Comparison of ENCODE assay signal across 8 cellular contexts in genomic region chr7:98251844-98252639, GRCh38. TPM values are rescaled to one million over a fixed set of nuclear protein-coding genes. Genes with fewer than 3 reads are reported as not detected.
DNase-seq lines count a peak whose midpoint lies in the region; ATAC-seq, FAIRE-seq and TF ChIP-seq lines count a peak whose summit lies in the region.

TECPR1 (minus strand) TSS chr7:98252232; CDS start chr7:98246146, 6,086 bp downstream.

- no peak within 1 kb of the TSS for H3K14ac ChIP-seq in H1 (ENCODE audit: insufficient read length)
- peak within 1 kb of the TSS in 1 of 2 experiments; percentile 89 for H3K14ac ChIP-seq in mesenchymal stem cell (ENCODE audit: low read length in 2 of 2)

- H3K27ac ChIP-seq in H1 (ENCODE audit: low read depth, low read length), result no peak within 1 kb of the TSS; the same call in 1 of the 2 replicates
- H3K27ac ChIP-seq in mesenchymal stem cell (ENCODE audit: low read length, poor library complexity, severe bottlenecking), result no peak within 1 kb of the TSS

- ATAC-seq in GM21360 (IDR thresholded peaks at IDR 0.05; ENCODE audit: unreplicated experiment), result peak; percentile 95

- H2BK20ac ChIP-seq in H1 (ENCODE audit: low read length), result no peak within 1 kb of the TSS

- 2% methylated on average over 52 of the region's 81 CpGs; no CpG with 5 or more reads in 1 of the 2 experiments for WGBS in H1 (ENCODE audit: extremely low coverage in 1 of 2, insufficient coverage in 1 of 2, insufficient read length in 1 of 2, insufficient replicate concordance in 2 of 2, low coverage in 1 of 2, low lambda C conversion rate in 2 of 2, missing lambda C conversion rate in 1 of 2), 2 experiments
- 1% methylated on average over 52 of the region's 81 CpGs for WGBS in mesenchymal stem cell

- H2BK120ac ChIP-seq in H1 (replicated peaks; ENCODE audit: low read depth, low read length) (no peak within 1 kb of the TSS), mesenchymal stem cell (ENCODE audit: low read depth, low read length) (no peak within 1 kb of the TSS)

- H4K91ac ChIP-seq in H1 (replicated peaks; ENCODE audit: insufficient read length, low read length) (no peak within 1 kb of the TSS), mesenchymal stem cell (ENCODE audit: low read length) (peak within 1 kb of the TSS; percentile 59)

- H3K9ac ChIP-seq in H1 (replicated peaks in 1 of 4; ENCODE audit: extremely low read depth in 1 of 4, low read depth in 3 of 4, low read length in 3 of 4) (peak within 1 kb of the TSS; percentile 42 to 57 (median 52); a peak in 6 of 7 replicates), mesenchymal stem cell (ENCODE audit: low read length) (peak within 1 kb of the TSS; percentile 91)

- H2AFZ ChIP-seq in H1 (ENCODE audit: low read length) (peak within 1 kb of the TSS; percentile 91), mesenchymal stem cell (ENCODE audit: low read depth, low read length) (peak within 1 kb of the TSS; percentile 99)

- H4K8ac ChIP-seq in H1 (ENCODE audit: extremely low read depth, insufficient read depth, low read length) (peak within 1 kb of the TSS; percentile 26; the same call in 1 of the 2 replicates), mesenchymal stem cell (ENCODE audit: low read length) (peak within 1 kb of the TSS; percentile 97)

- no peak within 1 kb of the TSS; the same call in 1 of the 2 replicates for H2BK15ac ChIP-seq in H1 (ENCODE audit: low read length)
- no peak within 1 kb of the TSS for H2BK15ac ChIP-seq in mesenchymal stem cell (ENCODE audit: low read depth, poor library complexity, severe bottlenecking)

- H3K79me2 ChIP-seq in H1 (ENCODE audit: control insufficient read depth in 1 of 2, insufficient read depth in 2 of 2, low read length in 2 of 2), result peaks cover 0 to 7% of the 10 kb centered on the region in 2 experiments; a peak in 1 of 4 replicates

- CTCF ChIA-PET in activated CD8-positive, alpha-beta memory T cell treated with anti-CD3 and anti-CD28 coated beads for 36 hours (lab: Charles Lee), result no interaction called here
- CTCF ChIA-PET in H1 (lab: Charles Lee; ENCODE audit: partially characterized antibody), result interaction anchor here (0.5 to 1.5 kb wide), 2 partner anchors 38 to 178 kb away, joined by 3 to 4 read pairs; no protein-coding TSS in a partner anchor

- H4K20me1 ChIP-seq in H1 (replicated peaks in 1 of 2; ENCODE audit: control insufficient read depth in 1 of 2, insufficient read depth in 2 of 2, low read length in 2 of 2), result peaks cover 0 to 2% of the 10 kb centered on the region in 2 experiments

- DNase-seq in COLO668 (lab: John Stamatoyannopoulos, UW; ENCODE audit: unreplicated experiment) (peak; percentile 95), HT-29 (ENCODE audit: low spot score) (peak; percentile 98), H1 (ENCODE audit: low read depth in 1 of 2, low spot score in 2 of 2) (peak; percentile 66 to 94), mesenchymal stem cell (peak; percentile 93)
- DNase-seq in NK-92 treated with Interleukin-12 subunit alpha and Interleukin-12 subunit beta, amount 100 ng/mL, for 24 hours (lab: John Stamatoyannopoulos, UW), result peak; percentile 93
- DNase-seq in stimulated activated CD8-positive, alpha-beta memory T cell treated with anti-CD3 and anti-CD28 coated beads, Interleukin-12 subunit alpha, Interleukin-12 subunit beta, amount 100 ng/mL, for 4 hours (ENCODE audit: low read depth), result peak; percentile 73

- peak in 1 of 2 experiments; percentile 48; a peak in 1 of 3 replicates for TF ChIP-seq POLR2A in H1 (IDR thresholded peaks at IDR 0.05; ENCODE audit: control extremely low read depth in 1 of 2, low read depth in 2 of 2, low read length in 2 of 2)

- H3K79me1 ChIP-seq in H1 (ENCODE audit: low read depth, low read length) (no peaks in the 10 kb centered on the region; the same call in 1 of the 2 replicates), mesenchymal stem cell (replicated peaks; ENCODE audit: low read length, poor library complexity, severe bottlenecking) (peaks cover 46% of the 10 kb centered on the region)

- peaks cover 6% of the 10 kb centered on the region for H3K23me2 ChIP-seq in H1 (ENCODE audit: low read depth, low read length)

- H2BK12ac ChIP-seq in H1 (ENCODE audit: low read depth, low read length) (no peak within 1 kb of the TSS), mesenchymal stem cell (ENCODE audit: low read length in 2 of 2) (no peak within 1 kb of the TSS)

- H3K4me2 ChIP-seq in H1 (ENCODE audit: insufficient read depth in 1 of 2, low read depth in 2 of 2, low read length in 2 of 2) (peak within 1 kb of the TSS; percentile 91 to 94), mesenchymal stem cell (ENCODE audit: low read length, poor library complexity, severe bottlenecking) (peak within 1 kb of the TSS; percentile 84)

- H3K23ac ChIP-seq in H1 (ENCODE audit: insufficient read length) (no peak within 1 kb of the TSS), mesenchymal stem cell (ENCODE audit: low read length in 2 of 2) (peak within 1 kb of the TSS in 1 of 2 experiments; percentile 67)

- H3K9me3 ChIP-seq in H1 (ENCODE audit: insufficient read depth in 2 of 2, low read depth in 1 of 2, low read length in 1 of 2) (no peaks in the 10 kb centered on the region), mesenchymal stem cell (ENCODE audit: control insufficient read depth, low read length) (no peaks in the 10 kb centered on the region)

- H2AK5ac ChIP-seq in H1 (ENCODE audit: low read depth, low read length) (no peak within 1 kb of the TSS), mesenchymal stem cell (ENCODE audit: low read length, severe bottlenecking) (no peak within 1 kb of the TSS)

- H3K4ac ChIP-seq in H1 (replicated peaks; ENCODE audit: insufficient read length, low read depth, low read length) (no peak within 1 kb of the TSS), mesenchymal stem cell (ENCODE audit: low read depth in 1 of 2, low read length in 2 of 2) (peak within 1 kb of the TSS; percentile 20 to 57)

- H2BK5ac ChIP-seq in H1 (ENCODE audit: low read depth, low read length) (no peak within 1 kb of the TSS), mesenchymal stem cell (ENCODE audit: low read depth, low read length, poor library complexity, severe bottlenecking) (no peak within 1 kb of the TSS)

- H3K27me3 ChIP-seq in H1 (replicated peaks in 1 of 4; ENCODE audit: control insufficient read depth in 3 of 4, extremely low read depth in 1 of 4, insufficient read depth in 3 of 4, low read length in 3 of 4) (no peaks in the 10 kb centered on the region; a peak in 1 of 7 replicates), mesenchymal stem cell (ENCODE audit: control insufficient read depth in 1 of 2, insufficient read depth in 1 of 2, low read length in 2 of 2) (no peaks in the 10 kb centered on the region)

- FAIRE-seq in H1 (lab: Jason Lieb, UNC), result no peak

- no peak for TF ChIP-seq EP300 in H1 (IDR thresholded peaks at IDR 0.05; ENCODE audit: borderline replicate concordance in 1 of 2, low read depth in 2 of 2, low read length in 2 of 2)

- peak within 1 kb of the TSS; percentile 77 for H4K5ac ChIP-seq in H1 (ENCODE audit: insufficient read length, low read depth, low read length)

- POLR2A ChIA-PET in activated CD8-positive, alpha-beta memory T cell treated with anti-CD3 and anti-CD28 coated beads for 36 hours (lab: Charles Lee), result interaction anchor here (0.5 to 1.6 kb wide), 2 partner anchors 28 to 50 kb away, joined by 3 to 4 read pairs; no protein-coding TSS in a partner anchor
- POLR2A ChIA-PET in H1 (lab: Charles Lee; ENCODE audit: partially characterized antibody), result interaction anchor here (0.7 kb wide), 1 partner anchor 29 kb away, joined by 3 read pairs; no protein-coding TSS in a partner anchor

- no peak for TF ChIP-seq RAD21 in H1 (IDR thresholded peaks at IDR 0.05 in 1 of 2, conservative IDR thresholded peaks at IDR 0.05 in 1 of 2; ENCODE audit: low read depth in 2 of 2, low read length in 2 of 2)

- H3K36me3 ChIP-seq in H1 (ENCODE audit: control insufficient read depth in 2 of 4, insufficient read depth in 4 of 4, low read length in 3 of 4), result no peaks in the 10 kb centered on the region; a peak in 3 of 8 replicates
- H3K36me3 ChIP-seq in mesenchymal stem cell (ENCODE audit: control insufficient read depth in 1 of 2, insufficient read depth in 2 of 2, low read depth in 1 of 2, low read length in 2 of 2), result peaks cover 20 to 30% of the 10 kb centered on the region in 2 experiments

- H3K4me1 ChIP-seq in H1 (replicated peaks in 1 of 4; ENCODE audit: control insufficient read depth in 3 of 4, insufficient read depth in 4 of 4, low read length in 3 of 4), result peaks cover 0 to 14% (median 3%) of the 10 kb centered on the region in 4 experiments; a peak in 4 of 7 replicates
- H3K4me1 ChIP-seq in mesenchymal stem cell (ENCODE audit: control insufficient read depth, insufficient read depth, low read depth, low read length), result peaks cover 13% of the 10 kb centered on the region

- H3K18ac ChIP-seq in H1 (ENCODE audit: extremely low read depth, low read length) (no peak within 1 kb of the TSS; the same call in none of the 2 replicates), mesenchymal stem cell (ENCODE audit: low read depth in 1 of 2, low read length in 2 of 2) (peak within 1 kb of the TSS in 1 of 2 experiments; percentile 96)

- TF ChIP-seq CTCF in H1 (IDR thresholded peaks at IDR 0.05; ENCODE audit: control extremely low read depth in 1 of 3, insufficient read depth in 1 of 3, low read depth in 1 of 3, low read length in 3 of 3), result no peak

- peak within 1 kb of the TSS; percentile 77 to 91 (median 86) for H3K4me3 ChIP-seq in H1 (ENCODE audit: extremely low read depth in 1 of 4, insufficient read depth in 2 of 4, low read depth in 3 of 4, low read length in 4 of 4)
- H3K4me3 ChIP-seq in mesenchymal stem cell (ENCODE audit: insufficient read depth in 1 of 2, low read depth in 1 of 2, low read length in 2 of 2), result peak within 1 kb of the TSS; percentile 97 to 100

- H3K56ac ChIP-seq in H1 (replicated peaks; ENCODE audit: insufficient read length, low read depth, low read length), result peak within 1 kb of the TSS; percentile 78

TF ChIP-seq in H1, 55 proteins besides CTCF, POLR2A, EP300 and RAD21 (continues in another document):
- TF ChIP-seq GABPA (IDR thresholded peaks at IDR 0.05; ENCODE audit: borderline replicate concordance, insufficient read depth, low read length), result peak; percentile 92
- peak; percentile 72 for TF ChIP-seq CHD2 (IDR thresholded peaks at IDR 0.05; ENCODE audit: low read length)

RNA-seq across cellular contexts. Expression of gene TECPR1, which starts in this region (rescaled TPM):
- 36.2 and 47.6 TPM in 2 replicates for total RNA-seq in HT-29 (2014; rRNA removed; shearing (Covaris generic))
- total RNA-seq in activated CD8-positive, alpha-beta memory T cell treated with anti-CD3 and anti-CD28 coated beads for 36 hours, result 10 to 100 TPM; 25.6 to 32.7 TPM
- 11.1 and 11.4 TPM in 2 replicates for total RNA-seq in H1 (2021; fragmentation: NEBNext Ultra II Directional; extraction: Animal tissue kit (Norgen Biotek cat#: 25700))
- polyA plus RNA-seq in H1 (2011; rRNA removed), result 1.3 and 2.4 TPM in 2 replicates
- polyA plus RNA-seq in H1 (2011; cell fraction: cytosol; rRNA removed), result 4.1 TPM
- 9.3 TPM for polyA plus RNA-seq in H1 (2011; cell fraction: nucleus; rRNA removed)
- 7.8 to 10.2 TPM (median 8.4 TPM) in 4 replicates for polyA plus RNA-seq in H1 (2012, experiment 1 of 2)
- polyA plus RNA-seq in H1 (2012, experiment 2 of 2), result 6.2 TPM
- 3.3 TPM for polyA plus RNA-seq in H1 (2013, experiment 1 of 2)
- 3.3 TPM for polyA plus RNA-seq in H1 (2013, experiment 2 of 2)
- 3.1 and 4.7 TPM in 2 replicates for polyA minus RNA-seq in H1 (2011; rRNA and poly(A)+ RNA removed)
- polyA minus RNA-seq in H1 (2011; cell fraction: cytosol; rRNA and poly(A)+ RNA removed), result 2.8 TPM
- polyA minus RNA-seq in H1 (2011; cell fraction: nucleus; rRNA and poly(A)+ RNA removed), result 8.1 TPM
- 7.4 TPM for polyA plus RNA-seq in mesenchymal stem cell (2013, experiment 1 of 2)
- 7.4 TPM for polyA plus RNA-seq in mesenchymal stem cell (2013, experiment 2 of 2)
